ENCODE assay signal across 8 cellular contexts in genomic region chr12:47032644-47033043, GRCh38. TPM values are rescaled to one million over a fixed set of nuclear protein-coding genes. Genes with fewer than 3 reads are reported as not detected.
A peak's percentile ranks its signal among the peaks of the same experiment; 100 is the strongest.
DNase-seq lines count a peak whose midpoint lies in the region; ATAC-seq, FAIRE-seq and TF ChIP-seq lines count a peak whose summit lies in the region.

No MANE protein-coding gene starts in this region.

- peak; percentile 79 to 81 for TF ChIP-seq RAD21 in H1 (IDR thresholded peaks at IDR 0.05 in 1 of 2, conservative IDR thresholded peaks at IDR 0.05 in 1 of 2; ENCODE audit: low read depth in 2 of 2, low read length in 2 of 2)

- H2BK15ac ChIP-seq in H1 (ENCODE audit: low read length), result no peak overlapping the region

- peak; percentile 59 for TF ChIP-seq CTCF in DND-41 (IDR thresholded peaks at IDR 0.05; ENCODE audit: borderline replicate concordance, extremely low read depth, low read length, poor library complexity, severe bottlenecking)
- peak in 2 of 3 experiments; percentile 41 to 42; a peak in 2 of 4 replicates for TF ChIP-seq CTCF in H1 (IDR thresholded peaks at IDR 0.05; ENCODE audit: control extremely low read depth in 1 of 3, insufficient read depth in 1 of 3, low read depth in 1 of 3, low read length in 3 of 3)

- peak; percentile 88 for FAIRE-seq in RCC 7860 (lab: Jason Lieb, UNC)
- no peak for FAIRE-seq in H1 (lab: Jason Lieb, UNC)

- no peak overlapping the region for H3K9ac ChIP-seq in DND-41 (ENCODE audit: low read depth, low read length)
- no peak overlapping the region for H3K9ac ChIP-seq in H1 (replicated peaks in 1 of 4; ENCODE audit: extremely low read depth in 1 of 4, low read depth in 3 of 4, low read length in 3 of 4)

- H3K9me3 ChIP-seq in DND-41 (ENCODE audit: insufficient read depth, low read length, severe bottlenecking) (no peaks in the 10 kb centered on the region), H1 (ENCODE audit: insufficient read depth in 2 of 2, low read depth in 1 of 2, low read length in 1 of 2) (no peaks in the 10 kb centered on the region)

- no peak overlapping the region for H3K23ac ChIP-seq in H1 (ENCODE audit: insufficient read length)

- TF ChIP-seq POLR2A in H1 (IDR thresholded peaks at IDR 0.05; ENCODE audit: control extremely low read depth in 1 of 2, low read depth in 2 of 2, low read length in 2 of 2), result no peak

- TF ChIP-seq EP300 in H1 (IDR thresholded peaks at IDR 0.05; ENCODE audit: borderline replicate concordance in 1 of 2, low read depth in 2 of 2, low read length in 2 of 2), result no peak

- H3K18ac ChIP-seq in H1 (ENCODE audit: extremely low read depth, low read length), result no peak overlapping the region

- H3K4me3 ChIP-seq in DND-41 (ENCODE audit: low read depth in 1 of 2, low read length in 2 of 2), result no peak overlapping the region
- no peak overlapping the region for H3K4me3 ChIP-seq in H1 (ENCODE audit: extremely low read depth in 1 of 4, insufficient read depth in 2 of 4, low read depth in 3 of 4, low read length in 4 of 4)

- H2AK5ac ChIP-seq in H1 (ENCODE audit: low read depth, low read length), result no peak overlapping the region

- ATAC-seq in DND-41 (ENCODE audit: insufficient read depth, low read depth) (peak; percentile 75), HG03280 (IDR thresholded peaks at IDR 0.05; ENCODE audit: unreplicated experiment) (peak; percentile 55), GM21381 (IDR thresholded peaks at IDR 0.05; ENCODE audit: unreplicated experiment) (no peak), HG02571 (IDR thresholded peaks at IDR 0.05; ENCODE audit: unreplicated experiment) (no peak)

- H3K23me2 ChIP-seq in H1 (ENCODE audit: low read depth, low read length), result no peaks in the 10 kb centered on the region

- DNase-seq in DND-41 (no peak), RCC 7860 (ENCODE audit: low spot score) (peak; percentile 41), H1 (ENCODE audit: low read depth in 1 of 2, low spot score in 2 of 2) (no peak), midbrain (lab: John Stamatoyannopoulos, UW) (peak; percentile 62), UCSD-AML1 (lab: John Stamatoyannopoulos, UW; ENCODE audit: unreplicated experiment) (no peak)

- H3K27ac ChIP-seq in DND-41 (ENCODE audit: low read length) (no peak overlapping the region), H1 (ENCODE audit: low read depth, low read length) (no peak overlapping the region)

- H4K5ac ChIP-seq in H1 (ENCODE audit: insufficient read length, low read depth, low read length), result no peak overlapping the region

- no peaks in the 10 kb centered on the region for H3K36me3 ChIP-seq in DND-41 (ENCODE audit: insufficient read depth, low read length)
- H3K36me3 ChIP-seq in H1 (ENCODE audit: control insufficient read depth in 2 of 4, insufficient read depth in 4 of 4, low read length in 3 of 4), result no peaks in the 10 kb centered on the region

- CTCF ChIA-PET in H1 (lab: Charles Lee; ENCODE audit: partially characterized antibody), result interaction anchor here (0.6 to 4.0 kb wide), 44 partner anchors 9 to 959 kb away, joined by 3 to 36 read pairs (median 4); partner anchors contain the start of genes AMIGO2 and PCED1B

- no peaks in the 10 kb centered on the region for H3K79me2 ChIP-seq in DND-41 (ENCODE audit: insufficient read depth, low read length)
- H3K79me2 ChIP-seq in H1 (ENCODE audit: control insufficient read depth in 1 of 2, insufficient read depth in 2 of 2, low read length in 2 of 2), result no peaks in the 10 kb centered on the region

- H3K27me3 ChIP-seq in DND-41 (ENCODE audit: insufficient read depth, low read length, poor library complexity) (no peaks in the 10 kb centered on the region), H1 (replicated peaks in 1 of 4; ENCODE audit: control insufficient read depth in 3 of 4, extremely low read depth in 1 of 4, insufficient read depth in 3 of 4, low read length in 3 of 4) (peaks cover 0 to 1% (median 0%) of the 10 kb centered on the region in 4 experiments; a peak in 2 of 7 replicates)

- no peak overlapping the region for H3K4me2 ChIP-seq in DND-41 (ENCODE audit: insufficient read depth, low read length)
- no peak overlapping the region for H3K4me2 ChIP-seq in H1 (ENCODE audit: insufficient read depth in 1 of 2, low read depth in 2 of 2, low read length in 2 of 2)

- H3K79me1 ChIP-seq in H1 (ENCODE audit: low read depth, low read length), result no peaks in the 10 kb centered on the region

- no peak overlapping the region for H3K56ac ChIP-seq in H1 (replicated peaks; ENCODE audit: insufficient read length, low read depth, low read length)

- WGBS in H1 (ENCODE audit: extremely low coverage in 1 of 2, insufficient coverage in 1 of 2, insufficient read length in 1 of 2, insufficient replicate concordance in 2 of 2, low coverage in 1 of 2, low lambda C conversion rate in 2 of 2, missing lambda C conversion rate in 1 of 2), 2 experiments, result 30% methylated on average over 1 of the region's 1 CpG; no CpG with 5 or more reads in 1 of the 2 experiments

- H3K14ac ChIP-seq in H1 (ENCODE audit: insufficient read length), result no peak overlapping the region

- H2BK12ac ChIP-seq in H1 (ENCODE audit: low read depth, low read length), result no peak overlapping the region

- no peak overlapping the region for H2BK5ac ChIP-seq in H1 (ENCODE audit: low read depth, low read length)

- H4K20me1 ChIP-seq in DND-41 (ENCODE audit: insufficient read depth, low read length) (no peaks in the 10 kb centered on the region), H1 (replicated peaks in 1 of 2; ENCODE audit: control insufficient read depth in 1 of 2, insufficient read depth in 2 of 2, low read length in 2 of 2) (no peaks in the 10 kb centered on the region)

- no peak overlapping the region for H2BK20ac ChIP-seq in H1 (ENCODE audit: low read length)

- H3K4ac ChIP-seq in H1 (replicated peaks; ENCODE audit: insufficient read length, low read depth, low read length), result no peak overlapping the region

- H2AFZ ChIP-seq in DND-41 (ENCODE audit: low read depth, low read length) (no peak overlapping the region), H1 (ENCODE audit: low read length) (no peak overlapping the region)

- no peak overlapping the region for H4K91ac ChIP-seq in H1 (replicated peaks; ENCODE audit: insufficient read length, low read length)

- H4K8ac ChIP-seq in H1 (ENCODE audit: extremely low read depth, insufficient read depth, low read length), result no peak overlapping the region

- H2BK120ac ChIP-seq in H1 (replicated peaks; ENCODE audit: low read depth, low read length), result no peak overlapping the region

- POLR2A ChIA-PET in H1 (lab: Charles Lee; ENCODE audit: partially characterized antibody), result no interaction called here

- H3K4me1 ChIP-seq in DND-41 (ENCODE audit: insufficient read depth, low read length) (no peaks in the 10 kb centered on the region), H1 (replicated peaks in 1 of 4; ENCODE audit: control insufficient read depth in 3 of 4, insufficient read depth in 4 of 4, low read length in 3 of 4) (peaks cover 0 to 8% (median 4%) of the 10 kb centered on the region in 4 experiments; a peak in 4 of 7 replicates)

TF ChIP-seq in H1, 55 proteins besides CTCF, POLR2A, EP300 and RAD21:
- no peak for TF ChIP-seq EGR1 (IDR thresholded peaks at IDR 0.05; ENCODE audit: borderline replicate concordance, low read depth, low read length)
- TF ChIP-seq YY1 (IDR thresholded peaks at IDR 0.05; ENCODE audit: low read depth, low read length), result no peak
- TF ChIP-seq BCL11A (IDR thresholded peaks at IDR 0.05; ENCODE audit: low read depth in 2 of 2, low read length in 2 of 2), result no peak
- no peak for TF ChIP-seq ATF2 (IDR thresholded peaks at IDR 0.05; ENCODE audit: low read length)
- no peak for TF ChIP-seq CBX8 (IDR thresholded peaks at IDR 0.05; ENCODE audit: borderline replicate concordance, low read depth, low read length)
- TF ChIP-seq TBP (IDR thresholded peaks at IDR 0.05; ENCODE audit: low read depth, low read length), result no peak
- no peak for TF ChIP-seq TAF1 (IDR thresholded peaks at IDR 0.05; ENCODE audit: low read depth, low read length)
- no peak for TF ChIP-seq BRCA1 (IDR thresholded peaks at IDR 0.05; ENCODE audit: low read depth, low read length)
- TF ChIP-seq GTF2F1 (IDR thresholded peaks at IDR 0.05; ENCODE audit: borderline replicate concordance, low read depth, low read length), result no peak

RNA-seq across cellular contexts. Expression of gene PCED1B, which starts 46.8 kb away (rescaled TPM):
- 4.7 and 4.9 TPM in 2 replicates for total RNA-seq in H1 (2021; fragmentation: NEBNext Ultra II Directional; extraction: Animal tissue kit (Norgen Biotek cat#: 25700))
- 5.4 and 6.2 TPM in 2 replicates for polyA plus RNA-seq in H1 (2011; rRNA removed)
- 4.6 TPM for polyA plus RNA-seq in H1 (2011; cell fraction: cytosol; rRNA removed)
- polyA plus RNA-seq in H1 (2011; cell fraction: nucleus; rRNA removed), result 7.3 TPM
- 6.9 to 7.6 TPM (median 7.4 TPM) in 4 replicates for polyA plus RNA-seq in H1 (2012, experiment 1 of 2)
- 6.0 TPM for polyA plus RNA-seq in H1 (2012, experiment 2 of 2)
- 8.0 TPM for polyA plus RNA-seq in H1 (2013, experiment 1 of 2)
- 7.5 TPM for polyA plus RNA-seq in H1 (2013, experiment 2 of 2)
- 1.6 and 3.1 TPM in 2 replicates for polyA minus RNA-seq in H1 (2011; rRNA and poly(A)+ RNA removed)
- polyA minus RNA-seq in H1 (2011; cell fraction: cytosol; rRNA and poly(A)+ RNA removed), result 2.6 TPM
- polyA minus RNA-seq in H1 (2011; cell fraction: nucleus; rRNA and poly(A)+ RNA removed), result 1.3 TPM

RNA-seq across cellular contexts. Expression of gene AMIGO2, which starts 47.1 kb away (rescaled TPM):
- total RNA-seq in H1 (2021; fragmentation: NEBNext Ultra II Directional; extraction: Animal tissue kit (Norgen Biotek cat#: 25700)), result 3.3 TPM in 2 replicates
- polyA plus RNA-seq in H1 (2011; rRNA removed), result 0.78 and 1.7 TPM in 2 replicates
- 1.1 TPM for polyA plus RNA-seq in H1 (2011; cell fraction: cytosol; rRNA removed)
- polyA plus RNA-seq in H1 (2011; cell fraction: nucleus; rRNA removed), result 1.00 TPM
- polyA plus RNA-seq in H1 (2012, experiment 1 of 2), result 1.9 to 4.3 TPM (median 2.7 TPM) in 4 replicates
- polyA plus RNA-seq in H1 (2012, experiment 2 of 2), result 0.87 TPM
- polyA plus RNA-seq in H1 (2013, experiment 1 of 2), result 4.4 TPM
- 5.3 TPM for polyA plus RNA-seq in H1 (2013, experiment 2 of 2)
- 2.2 and 3.1 TPM in 2 replicates for polyA minus RNA-seq in H1 (2011; rRNA and poly(A)+ RNA removed)
- 0.59 TPM for polyA minus RNA-seq in H1 (2011; cell fraction: cytosol; rRNA and poly(A)+ RNA removed)
- 2.2 TPM for polyA minus RNA-seq in H1 (2011; cell fraction: nucleus; rRNA and poly(A)+ RNA removed)

Comparison
In these comparisons a context has a peak if more than half of its experiments do, and no peak if none do; other contexts are left out.
1. ATAC-seq: peak in DND-41 (single experiment) and HG03280 (single experiment); none in GM21381 (single experiment) and HG02571 (single experiment).
2. DNase-seq: peak in RCC 7860 (single experiment) and midbrain (single experiment); none in DND-41 (single experiment), H1 (0 of 2) and UCSD-AML1 (single experiment).